In genomic region chr13:44302948-44303575, GRCh38 we compare ENCODE assay signal across 20 cellular contexts.
DNase-seq lines count a peak whose midpoint lies in the region; ATAC-seq and TF ChIP-seq lines count a peak whose summit lies in the region.
"Had no signal": no experiment of that assay in that cellular context is flagged by ENCODE, and none has a peak within 500 bp of the region (broad histone marks: within the 10 kb centered on the region; RNA-seq: fewer than 3 reads in every experiment).

No MANE protein-coding gene starts in this region.

- no peak overlapping the region for H3K9ac ChIP-seq in mesenchymal stem cell (ENCODE audit: low read length)

- H3K27ac ChIP-seq in mesenchymal stem cell (ENCODE audit: low read length, poor library complexity, severe bottlenecking): no peak overlapping the region
- peak overlapping the region; percentile 46 to 77 for H3K27ac ChIP-seq in thoracic aorta
- H3K27ac ChIP-seq: C4-2B, neutrophil had no signal

- no peak overlapping the region for H3K4me3 ChIP-seq in mesenchymal stem cell (ENCODE audit: insufficient read depth in 1 of 2, low read depth in 1 of 2, low read length in 2 of 2)
- no peak overlapping the region for H3K4me3 ChIP-seq in thoracic aorta
- H3K4me3 ChIP-seq: GM23338 had no signal

- H3K27me3 ChIP-seq in mesenchymal stem cell (ENCODE audit: control insufficient read depth in 1 of 2, insufficient read depth in 1 of 2, low read length in 2 of 2): no peaks in the 10 kb centered on the region
- H3K27me3 ChIP-seq in thoracic aorta (replicated peaks; ENCODE audit: insufficient read depth): no peaks in the 10 kb centered on the region
- H3K27me3 ChIP-seq: neutrophil had no signal

- no peak overlapping the region for H2AK5ac ChIP-seq in mesenchymal stem cell (ENCODE audit: low read length, severe bottlenecking)

- POLR2A ChIA-PET in activated CD8-positive, alpha-beta T cell treated with anti-CD3 and anti-CD28 coated beads for 36 hours (lab: Charles Lee): interaction anchor here (0.6 kb wide), 1 partner anchor 1196 kb away, joined by 3 read pairs; no protein-coding TSS in a partner anchor
- POLR2A ChIA-PET in activated CD8-positive, alpha-beta T cell treated with anti-CD3 and anti-CD28 coated beads, Interleukin-2, amount 10 ng/mL, durations not matched to agents 7 days and 5 days (lab: Charles Lee): no interaction called here

- no peak overlapping the region for H3K27ac Mint-ChIP-seq in activated CD8-positive, alpha-beta T cell treated with anti-CD3 and anti-CD28 coated beads for 36 hours
- no peak overlapping the region for H3K27ac Mint-ChIP-seq in activated CD8-positive, alpha-beta T cell treated with anti-CD3 and anti-CD28 coated beads, Interleukin-2, amount 10 ng/mL, durations not matched to agents 7 days and 5 days
- no peak overlapping the region for H3K27ac Mint-ChIP-seq in stimulated activated naive B cell treated with anti-CD40 and anti-IgM and Interleukin-4, amounts not matched to agents 10 μg/mL and 1 μg/mL and 100 μg/mL, for 72 hours
- H3K27ac Mint-ChIP-seq: activated CD4-positive, alpha-beta memory T cell treated with anti-CD3 and anti-CD28 coated beads, Interleukin-2, amount 10 ng/mL, durations not matched to agents 7 days and 5 days; activated T-helper 2 cell treated with anti-CD3 and anti-CD28 coated beads, Interferon-gamma antibody, Interleukin-2, Interleukin-4, amounts not matched to agents 10 μg/mL and 5 μg/mL and 100 μg/mL, durations not matched to agents 14 hours and 24 hours and 36 hours; GM23338; immature natural killer cell; stimulated activated naive CD8-positive, alpha-beta T cell treated with anti-CD3 and anti-CD28 coated beads, Interleukin-15, Interleukin-2, amounts not matched to agents 100 ng/mL and 50 ng/mL, for 24 hours had no signal

- no peak overlapping the region for H2BK120ac ChIP-seq in mesenchymal stem cell (ENCODE audit: low read depth, low read length)

- no peak overlapping the region for H3K4me2 ChIP-seq in mesenchymal stem cell (ENCODE audit: low read length, poor library complexity, severe bottlenecking)
- H3K4me2 ChIP-seq: GM23338 had no signal

- WGBS in mesenchymal stem cell: 58% methylated on average over 3 of the region's 5 CpGs

- H3K9me3 Mint-ChIP-seq in activated CD8-positive, alpha-beta T cell treated with anti-CD3 and anti-CD28 coated beads for 36 hours: no peaks in the 10 kb centered on the region
- H3K9me3 Mint-ChIP-seq in activated CD8-positive, alpha-beta T cell treated with anti-CD3 and anti-CD28 coated beads, Interleukin-2, amount 10 ng/mL, durations not matched to agents 7 days and 5 days (ENCODE audit: insufficient read depth): no peaks in the 10 kb centered on the region
- H3K9me3 Mint-ChIP-seq in stimulated activated naive B cell treated with anti-CD40 and anti-IgM and Interleukin-4, amounts not matched to agents 10 μg/mL and 1 μg/mL and 100 μg/mL, for 72 hours: peaks cover 0 to 4% of the 10 kb centered on the region in 2 donors
- H3K9me3 Mint-ChIP-seq: activated CD4-positive, alpha-beta memory T cell treated with anti-CD3 and anti-CD28 coated beads, Interleukin-2, amount 10 ng/mL, durations not matched to agents 7 days and 5 days; GM23338; immature natural killer cell; stimulated activated naive CD8-positive, alpha-beta T cell treated with anti-CD3 and anti-CD28 coated beads, Interleukin-15, Interleukin-2, amounts not matched to agents 100 ng/mL and 50 ng/mL, for 24 hours had no signal

- H4K91ac ChIP-seq in mesenchymal stem cell (ENCODE audit: low read length): no peak overlapping the region

- H2AFZ ChIP-seq in mesenchymal stem cell (ENCODE audit: low read depth, low read length): no peak overlapping the region
- H2AFZ ChIP-seq: GM23338 had no signal

- H3K4me1 Mint-ChIP-seq in activated CD8-positive, alpha-beta T cell treated with anti-CD3 and anti-CD28 coated beads for 36 hours (ENCODE audit: low read depth): peaks cover 38% of the 10 kb centered on the region
- peaks cover 12% of the 10 kb centered on the region for H3K4me1 Mint-ChIP-seq in activated CD8-positive, alpha-beta T cell treated with anti-CD3 and anti-CD28 coated beads, Interleukin-2, amount 10 ng/mL, durations not matched to agents 7 days and 5 days (ENCODE audit: low read depth)
- H3K4me1 Mint-ChIP-seq in stimulated activated naive B cell treated with anti-CD40 and anti-IgM and Interleukin-4, amounts not matched to agents 10 μg/mL and 1 μg/mL and 100 μg/mL, for 72 hours: peaks cover 7% of the 10 kb centered on the region in 2 donors
- H3K4me1 Mint-ChIP-seq: immature natural killer cell had no signal

- H3K79me1 ChIP-seq in mesenchymal stem cell (replicated peaks; ENCODE audit: low read length, poor library complexity, severe bottlenecking): no peaks in the 10 kb centered on the region

- no peak for TF ChIP-seq CTCF in activated CD8-positive, alpha-beta T cell treated with anti-CD3 and anti-CD28 coated beads for 36 hours (IDR thresholded peaks at IDR 0.05)
- no peak for TF ChIP-seq CTCF in thoracic aorta (IDR thresholded peaks at IDR 0.05)

- H3K4me1 ChIP-seq in mesenchymal stem cell (ENCODE audit: control insufficient read depth, insufficient read depth, low read depth, low read length) (peaks cover 17% of the 10 kb centered on the region), thoracic aorta (ENCODE audit: control insufficient read depth in 1 of 2, low read depth in 2 of 2) (peaks cover 34 to 74% of the 10 kb centered on the region in 2 donors)

- H3K36me3 ChIP-seq in mesenchymal stem cell (ENCODE audit: control insufficient read depth in 1 of 2, insufficient read depth in 2 of 2, low read depth in 1 of 2, low read length in 2 of 2) (no peaks in the 10 kb centered on the region), thoracic aorta (no peaks in the 10 kb centered on the region)
- H3K36me3 ChIP-seq: neutrophil had no signal

- H3K23ac ChIP-seq in mesenchymal stem cell (ENCODE audit: low read length in 2 of 2): no peak overlapping the region

- DNase-seq in activated CD8-positive, alpha-beta T cell treated with anti-CD3 and anti-CD28 coated beads for 36 hours: peak; percentile 11
- DNase-seq in activated CD8-positive, alpha-beta T cell treated with anti-CD3 and anti-CD28 coated beads, Interleukin-2, amount 10 ng/mL, durations not matched to agents 7 days and 5 days: no peak
- DNase-seq in brain pericyte (ENCODE audit: low read depth, low spot score) (peak; percentile 43), mesenchymal stem cell (peak; percentile 88), thoracic aorta (ENCODE audit: low spot score) (no peak), SHP77 treated with DMSO at 0.1 percent for 48 hours (lab: John Stamatoyannopoulos, UW) (no peak)
- DNase-seq in stimulated activated naive B cell treated with anti-CD40 and anti-IgM and Interleukin-4, amounts not matched to agents 10 μg/mL and 1 μg/mL and 100 μg/mL, for 72 hours: no peak
- DNase-seq: 8988T; activated CD4-positive, alpha-beta memory T cell treated with anti-CD3 and anti-CD28 coated beads, Interleukin-2, amount 10 ng/mL, durations not matched to agents 7 days and 5 days; foreskin melanocyte; immature natural killer cell; NCI-H2171; NK-92 treated with Interleukin-12 subunit alpha and Interleukin-12 subunit beta, amount 100 ng/mL, for 24 hours had no signal

- CTCF ChIA-PET in activated CD8-positive, alpha-beta T cell treated with anti-CD3 and anti-CD28 coated beads for 36 hours (lab: Charles Lee): interaction anchor here (1.0 to 1.5 kb wide), 2 partner anchors 28 to 70 kb away, joined by 3 to 4 read pairs; no protein-coding TSS in a partner anchor
- CTCF ChIA-PET in activated CD8-positive, alpha-beta T cell treated with anti-CD3 and anti-CD28 coated beads, Interleukin-2, amount 10 ng/mL, durations not matched to agents 7 days and 5 days (lab: Charles Lee): interaction anchor here (1.3 kb wide), 1 partner anchor 9 kb away, joined by 3 read pairs; no protein-coding TSS in a partner anchor

- no peak overlapping the region for H3K18ac ChIP-seq in mesenchymal stem cell (ENCODE audit: low read depth in 1 of 2, low read length in 2 of 2)

- no peak overlapping the region for H3K4ac ChIP-seq in mesenchymal stem cell (ENCODE audit: low read depth in 1 of 2, low read length in 2 of 2)

- no peak overlapping the region for H2BK12ac ChIP-seq in mesenchymal stem cell (ENCODE audit: low read length in 2 of 2)

- peaks cover 3% of the 10 kb centered on the region for H3K27me3 Mint-ChIP-seq in activated CD8-positive, alpha-beta T cell treated with anti-CD3 and anti-CD28 coated beads for 36 hours
- peaks cover 4% of the 10 kb centered on the region for H3K27me3 Mint-ChIP-seq in activated CD8-positive, alpha-beta T cell treated with anti-CD3 and anti-CD28 coated beads, Interleukin-2, amount 10 ng/mL, durations not matched to agents 7 days and 5 days (ENCODE audit: low read depth)
- H3K27me3 Mint-ChIP-seq in stimulated activated naive B cell treated with anti-CD40 and anti-IgM and Interleukin-4, amounts not matched to agents 10 μg/mL and 1 μg/mL and 100 μg/mL, for 72 hours: peaks cover 24 to 28% of the 10 kb centered on the region in 2 donors

- H3K14ac ChIP-seq in mesenchymal stem cell (ENCODE audit: low read length in 2 of 2): no peak overlapping the region

- H3K36me3 Mint-ChIP-seq in activated CD8-positive, alpha-beta T cell treated with anti-CD3 and anti-CD28 coated beads for 36 hours (ENCODE audit: low read depth): no peaks in the 10 kb centered on the region
- H3K36me3 Mint-ChIP-seq in activated CD8-positive, alpha-beta T cell treated with anti-CD3 and anti-CD28 coated beads, Interleukin-2, amount 10 ng/mL, durations not matched to agents 7 days and 5 days (ENCODE audit: low read depth): no peaks in the 10 kb centered on the region
- no peaks in the 10 kb centered on the region for H3K36me3 Mint-ChIP-seq in stimulated activated naive B cell treated with anti-CD40 and anti-IgM and Interleukin-4, amounts not matched to agents 10 μg/mL and 1 μg/mL and 100 μg/mL, for 72 hours

- H2BK5ac ChIP-seq in mesenchymal stem cell (ENCODE audit: low read depth, low read length, poor library complexity, severe bottlenecking): no peak overlapping the region

- intact Hi-C loops in activated CD8-positive, alpha-beta T cell treated with anti-CD3 and anti-CD28 coated beads for 36 hours (cut with micrococcal nuclease): no loop called here

- no peak overlapping the region for H3K4me3 Mint-ChIP-seq in activated CD8-positive, alpha-beta T cell treated with anti-CD3 and anti-CD28 coated beads for 36 hours
- no peak overlapping the region for H3K4me3 Mint-ChIP-seq in activated CD8-positive, alpha-beta T cell treated with anti-CD3 and anti-CD28 coated beads, Interleukin-2, amount 10 ng/mL, durations not matched to agents 7 days and 5 days
- no peak overlapping the region for H3K4me3 Mint-ChIP-seq in stimulated activated naive B cell treated with anti-CD40 and anti-IgM and Interleukin-4, amounts not matched to agents 10 μg/mL and 1 μg/mL and 100 μg/mL, for 72 hours
- H3K4me3 Mint-ChIP-seq: activated CD4-positive, alpha-beta memory T cell treated with anti-CD3 and anti-CD28 coated beads, Interleukin-2, amount 10 ng/mL, durations not matched to agents 7 days and 5 days; GM23338; immature natural killer cell; stimulated activated naive CD8-positive, alpha-beta T cell treated with anti-CD3 and anti-CD28 coated beads, Interleukin-15, Interleukin-2, amounts not matched to agents 100 ng/mL and 50 ng/mL, for 24 hours had no signal

- ATAC-seq in activated CD8-positive, alpha-beta T cell treated with anti-CD3 and anti-CD28 coated beads for 36 hours: peak; percentile 32
- no peak for ATAC-seq in activated CD8-positive, alpha-beta T cell treated with anti-CD3 and anti-CD28 coated beads, Interleukin-2, amount 10 ng/mL, durations not matched to agents 7 days and 5 days
- ATAC-seq in thoracic aorta (ENCODE audit: insufficient number of reproducible peaks, low FRiP score, low read depth) (no peak), HG03025 (IDR thresholded peaks at IDR 0.05; ENCODE audit: low FRiP score, unreplicated experiment) (no peak)
- ATAC-seq in stimulated activated naive B cell treated with anti-CD40 and anti-IgM and Interleukin-4, amounts not matched to agents 10 μg/mL and 1 μg/mL and 100 μg/mL, for 72 hours (replicated peaks): no peak
- ATAC-seq: GM23338, HepG2 had no signal

- H4K8ac ChIP-seq in mesenchymal stem cell (ENCODE audit: low read length): no peak overlapping the region

- H3K9me3 ChIP-seq in mesenchymal stem cell (ENCODE audit: control insufficient read depth, low read length) (no peaks in the 10 kb centered on the region), thoracic aorta (no peaks in the 10 kb centered on the region)
- H3K9me3 ChIP-seq: neutrophil had no signal

- H2BK15ac ChIP-seq in mesenchymal stem cell (ENCODE audit: low read depth, poor library complexity, severe bottlenecking): no peak overlapping the region

Comparison
In these comparisons a context has a peak if more than half of its experiments do, and no peak if none do; other contexts are left out.
1. DNase-seq: peak in activated CD8-positive, alpha-beta T cell treated with anti-CD3 and anti-CD28 coated beads for 36 hours (single experiment), brain pericyte (single experiment) and mesenchymal stem cell (single experiment); none in activated CD8-positive, alpha-beta T cell treated with anti-CD3 and anti-CD28 coated beads, Interleukin-2, amount 10 ng/mL, durations not matched to agents 7 days and 5 days (single experiment), thoracic aorta (single experiment), stimulated activated naive B cell treated with anti-CD40 and anti-IgM and Interleukin-4, amounts not matched to agents 10 μg/mL and 1 μg/mL and 100 μg/mL, for 72 hours (single experiment) and SHP77 treated with DMSO at 0.1 percent for 48 hours (single experiment).